Comparison of ENCODE assay signal across 17 cellular contexts in genomic region chr5:56564451-56565223, GRCh38.
DNase-seq lines count a peak whose midpoint lies in the region; ATAC-seq and TF ChIP-seq lines count a peak whose summit lies in the region.
"Had no signal": no experiment of that assay in that cellular context is flagged by ENCODE, and none has a peak within 500 bp of the region (broad histone marks: within the 10 kb centered on the region; RNA-seq: fewer than 3 reads in every experiment).

No MANE protein-coding gene starts in this region.

- DNase-seq in activated B cell treated with CpG ODN at 0.5 μM for 24 hours (no peak), right cardiac atrium (peak in 2 of 3 donors; percentile 25 to 56), HT-29 (ENCODE audit: low spot score) (no peak), NCI-H1417 treated with DMSO at 0.1 percent for 48 hours (lab: John Stamatoyannopoulos, UW) (no peak)
- DNase-seq: activated CD8-positive, alpha-beta T cell treated with anti-CD3 and anti-CD28 coated beads, Interleukin-2, amount 10 ng/mL, durations not matched to agents 7 days and 5 days; amygdala; GOT3; natural killer cell; NCI-H1105; NCI-H226; OCI-M1 had no signal

- H3K27me3 Mint-ChIP-seq in activated B cell treated with CpG ODN at 0.5 μM for 24 hours: no peaks in the 10 kb centered on the region
- H3K27me3 Mint-ChIP-seq: dendritic cell treated with granulocyte-macrophage colony-stimulating factor and Interleukin-4, amounts not matched to agents 40 ng/mL and 50 ng/mL, for 4 days had no signal

- H2AFZ ChIP-seq in ACC112 (ENCODE audit: low read length, unreplicated experiment): no peak overlapping the region

- H3K9me3 ChIP-seq in DOHH2 (ENCODE audit: control insufficient read depth, insufficient read depth, low read length) (no peaks in the 10 kb centered on the region), right cardiac atrium (ENCODE audit: control insufficient read depth, low read length) (no peaks in the 10 kb centered on the region)

- peaks cover 8% of the 10 kb centered on the region for H3K4me1 ChIP-seq in ACC112 (ENCODE audit: control insufficient read depth, insufficient read depth, low read length, unreplicated experiment)
- peaks cover 18% of the 10 kb centered on the region for H3K4me1 ChIP-seq in DOHH2 (ENCODE audit: control insufficient read depth, low read length)
- peaks cover 2% of the 10 kb centered on the region for H3K4me1 ChIP-seq in right cardiac atrium (ENCODE audit: control insufficient read depth, insufficient read depth, low read length)

- H3K9me3 Mint-ChIP-seq in activated B cell treated with CpG ODN at 0.5 μM for 24 hours: no peaks in the 10 kb centered on the region

- H3K4me3 ChIP-seq in ACC112 (ENCODE audit: low read depth, low read length) (no peak overlapping the region), DOHH2 (ENCODE audit: low read length) (no peak overlapping the region), right cardiac atrium (ENCODE audit: low read length) (no peak overlapping the region)
- H3K4me3 ChIP-seq: SK-N-MC had no signal

- no peaks in the 10 kb centered on the region for H3K9me2 ChIP-seq in DOHH2 (replicated peaks; ENCODE audit: control insufficient read depth, low read length)

- H4K20me1 ChIP-seq in DOHH2 (ENCODE audit: control insufficient read depth, insufficient read depth, low read depth, low read length): no peaks in the 10 kb centered on the region

- H3K27ac ChIP-seq in ACC112 (ENCODE audit: low read depth, low read length) (peak overlapping the region; percentile 9; the same call in 1 of the 2 replicates), DOHH2 (ENCODE audit: low read depth, low read length) (no peak overlapping the region), right cardiac atrium (ENCODE audit: low read length) (no peak overlapping the region)
- H3K27ac ChIP-seq: SK-N-MC had no signal

- peak overlapping the region; percentile 49 for H3K4me3 Mint-ChIP-seq in activated B cell treated with CpG ODN at 0.5 μM for 24 hours
- H3K4me3 Mint-ChIP-seq: activated CD8-positive, alpha-beta T cell treated with anti-CD3 and anti-CD28 coated beads, Interleukin-2, amount 10 ng/mL, durations not matched to agents 7 days and 5 days; natural killer cell had no signal

- ATAC-seq in activated B cell treated with CpG ODN at 0.5 μM for 24 hours (ENCODE audit: low read depth) (no peak), right cardiac atrium (peak; percentile 46 to 50), GM19455 (IDR thresholded peaks at IDR 0.05; ENCODE audit: unreplicated experiment) (no peak), HG03457 (IDR thresholded peaks at IDR 0.05; ENCODE audit: unreplicated experiment) (no peak)
- ATAC-seq: activated CD8-positive, alpha-beta T cell treated with anti-CD3 and anti-CD28 coated beads, Interleukin-2, amount 10 ng/mL, durations not matched to agents 7 days and 5 days; natural killer cell had no signal

- intact Hi-C loops in activated B cell treated with CpG ODN at 0.5 μM for 24 hours (cut with micrococcal nuclease) (loop anchor here (1.0 to 10.0 kb wide), 9 partner anchors 25 to 290 kb away; partner anchors contain the start of gene MAP3K1), right cardiac atrium (cut with DNase I) (loop anchor here in 1 of 4 donors (10.0 kb wide), 1 partner anchor 290 kb away; no protein-coding TSS in a partner anchor)

- H3K36me3 ChIP-seq in ACC112 (ENCODE audit: insufficient read depth, low read length): no peaks in the 10 kb centered on the region
- no peaks in the 10 kb centered on the region for H3K36me3 ChIP-seq in DOHH2 (ENCODE audit: control insufficient read depth, low read length)

- TF ChIP-seq CTCF in DOHH2 (IDR thresholded peaks at IDR 0.05; ENCODE audit: low read depth, low read length, poor library complexity, severe bottlenecking) (no peak), activated B cell treated with CpG ODN at 0.5 μM for 24 hours (IDR thresholded peaks at IDR 0.05) (no peak)

- CTCF ChIA-PET in activated B cell treated with CpG ODN at 0.5 μM for 24 hours (lab: Charles Lee): interaction anchor here (0.7 to 1.9 kb wide), 8 partner anchors 11 to 294 kb away, joined by 3 to 9 read pairs (median 4); no protein-coding TSS in a partner anchor

- WGBS in right cardiac atrium: 49% methylated on average over 6 of the region's 6 CpGs

- no peaks in the 10 kb centered on the region for H3F3A ChIP-seq in DOHH2 (ENCODE audit: control insufficient read depth, insufficient read depth)

- peaks cover 44% of the 10 kb centered on the region; the same call in 1 of the 2 replicates for H3K27me3 ChIP-seq in ACC112 (ENCODE audit: insufficient read depth, low read length)
- H3K27me3 ChIP-seq in DOHH2 (ENCODE audit: control insufficient read depth, low read length): no peaks in the 10 kb centered on the region
- no peaks in the 10 kb centered on the region for H3K27me3 ChIP-seq in right cardiac atrium (ENCODE audit: control insufficient read depth, insufficient read depth)

- H3K27ac Mint-ChIP-seq in activated B cell treated with CpG ODN at 0.5 μM for 24 hours: peak overlapping the region; percentile 42
- H3K27ac Mint-ChIP-seq: activated CD8-positive, alpha-beta T cell treated with anti-CD3 and anti-CD28 coated beads, Interleukin-2, amount 10 ng/mL, durations not matched to agents 7 days and 5 days; dendritic cell treated with granulocyte-macrophage colony-stimulating factor and Interleukin-4, amounts not matched to agents 40 ng/mL and 50 ng/mL, for 4 days; natural killer cell had no signal

- H3K36me3 Mint-ChIP-seq in activated B cell treated with CpG ODN at 0.5 μM for 24 hours (ENCODE audit: low read depth): no peaks in the 10 kb centered on the region
- H3K36me3 Mint-ChIP-seq: natural killer cell had no signal

- peaks cover 46% of the 10 kb centered on the region for H3K4me1 Mint-ChIP-seq in activated B cell treated with CpG ODN at 0.5 μM for 24 hours

- H3K79me2 ChIP-seq in ACC112 (ENCODE audit: control insufficient read depth, insufficient read depth, low read length, unreplicated experiment) (no peaks in the 10 kb centered on the region), DOHH2 (ENCODE audit: control insufficient read depth, low read length) (no peaks in the 10 kb centered on the region)

- peak overlapping the region; percentile 48 for H3K4me2 ChIP-seq in DOHH2 (ENCODE audit: low read length)

- POLR2A ChIA-PET in activated B cell treated with CpG ODN at 0.5 μM for 24 hours (lab: Charles Lee): interaction anchor here (0.6 to 2.8 kb wide), 8 partner anchors 9 to 587 kb away, joined by 3 to 15 read pairs (median 3); no protein-coding TSS in a partner anchor

Comparison
In these comparisons a context has a peak if more than half of its experiments do, and no peak if none do; other contexts are left out.
1. ATAC-seq: peak in right cardiac atrium (2 of 2); none in activated B cell treated with CpG ODN at 0.5 μM for 24 hours (single experiment), GM19455 (single experiment) and HG03457 (single experiment).
2. DNase-seq: peak in right cardiac atrium (2 of 3); none in activated B cell treated with CpG ODN at 0.5 μM for 24 hours (single experiment), HT-29 (single experiment) and NCI-H1417 treated with DMSO at 0.1 percent for 48 hours (single experiment).